In the genomic region with DNA sequence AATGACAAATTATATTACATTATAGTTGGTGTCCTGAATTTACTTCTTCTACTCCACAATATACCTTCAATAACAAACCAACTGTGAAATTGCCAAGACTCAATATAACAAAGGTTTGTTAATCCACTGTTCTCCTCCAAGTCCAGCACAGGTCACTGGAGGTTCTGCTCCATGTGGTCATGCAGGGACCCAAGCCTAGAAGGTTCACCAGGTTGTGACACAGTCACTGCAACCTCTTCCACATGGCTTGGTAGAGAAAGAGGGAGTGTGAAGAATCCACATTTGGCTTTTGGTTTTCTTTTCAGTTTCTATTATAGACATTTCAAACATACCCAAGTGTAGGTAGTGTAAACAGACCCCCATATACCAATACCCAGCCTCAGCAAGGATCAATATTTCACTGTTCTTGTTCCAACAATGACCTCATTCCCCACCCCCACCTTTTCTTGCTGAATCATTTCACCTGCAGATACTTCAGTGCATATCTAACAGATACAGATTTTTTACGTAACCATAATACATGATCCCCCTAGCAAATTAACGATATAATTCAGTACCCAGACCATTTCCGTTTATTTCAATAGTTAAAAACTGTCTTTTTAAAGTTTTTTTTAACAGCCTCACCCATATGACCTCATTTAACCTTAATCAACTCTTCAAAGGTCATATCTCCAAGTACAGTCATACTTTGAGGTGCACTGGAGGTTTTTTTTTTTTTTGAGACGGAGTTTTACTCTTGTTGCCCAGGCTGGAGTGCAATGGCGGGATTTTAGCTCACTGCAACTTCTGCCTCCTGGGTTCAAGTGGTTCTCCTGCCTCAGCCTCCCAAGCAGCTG, we compare ENCODE assay signal across 32 cellular contexts. TPM values are rescaled to one million over a fixed set of nuclear protein-coding genes. Genes with fewer than 3 reads are reported as not detected.
DNase-seq lines count a peak whose midpoint lies in the region; ATAC-seq, FAIRE-seq and TF ChIP-seq lines count a peak whose summit lies in the region.
"Had no signal": no experiment of that assay in that cellular context is flagged by ENCODE, and none has a peak within 500 bp of the region (broad histone marks: within the 10 kb centered on the region; RNA-seq: fewer than 3 reads in every experiment).

No MANE protein-coding gene starts in this region.

- TF ChIP-seq CTCF in keratinocyte (optimal IDR thresholded peaks at IDR 0.05 in 1 of 3, IDR thresholded peaks at IDR 0.05 in 1 of 3, conservative IDR thresholded peaks at IDR 0.05 in 1 of 3; ENCODE audit: extremely low read depth in 1 of 3, insufficient read depth in 2 of 3, low read length in 3 of 3) (no peak), progenitor cell of endocrine pancreas (IDR thresholded peaks at IDR 0.05; ENCODE audit: unreplicated experiment) (no peak), esophagus muscularis mucosa (IDR thresholded peaks at IDR 0.05) (no peak), neural progenitor cell (IDR thresholded peaks at IDR 0.05) (no peak)

- H2AFZ ChIP-seq in keratinocyte (ENCODE audit: control insufficient read depth, low read length) (no peak overlapping the region), neural progenitor cell (replicated peaks) (no peak overlapping the region)

- H3K36me3 Mint-ChIP-seq in activated CD4-positive, alpha-beta T cell treated with anti-CD3 and anti-CD28 coated beads for 36 hours (ENCODE audit: low read depth): no peaks in the 10 kb centered on the region
- peaks cover 17% of the 10 kb centered on the region for H3K36me3 Mint-ChIP-seq in progenitor cell of endocrine pancreas (ENCODE audit: insufficient read depth)
- H3K36me3 Mint-ChIP-seq in neural progenitor cell: peaks cover 4% of the 10 kb centered on the region
- H3K36me3 Mint-ChIP-seq: CD14-positive monocyte; CD8-positive, alpha-beta memory T cell had no signal

- H3K27ac Mint-ChIP-seq in activated CD4-positive, alpha-beta T cell treated with anti-CD3 and anti-CD28 coated beads for 36 hours: peak overlapping the region; percentile 35
- H3K27ac Mint-ChIP-seq in progenitor cell of endocrine pancreas: peak overlapping the region; percentile 93
- no peak overlapping the region for H3K27ac Mint-ChIP-seq in neural progenitor cell
- H3K27ac Mint-ChIP-seq: CD14-positive monocyte; CD8-positive, alpha-beta memory T cell; HFFc6 had no signal

- H4K20me1 ChIP-seq in keratinocyte (ENCODE audit: control insufficient read depth, extremely low read depth, insufficient read depth, low read length) (no peaks in the 10 kb centered on the region), neural progenitor cell (ENCODE audit: low read depth) (no peaks in the 10 kb centered on the region)

- FAIRE-seq in keratinocyte (lab: Jason Lieb, UNC): peak; percentile 29
- FAIRE-seq: GM18507, HTR-8/SVneo had no signal

- intact Hi-C loops in activated CD4-positive, alpha-beta T cell treated with anti-CD3 and anti-CD28 coated beads for 36 hours (cut with DNase I, micrococcal nuclease): loop anchor here in 1 of 2 experiments (5.0 to 10.0 kb wide), 2 partner anchors 153 to 505 kb away; no protein-coding TSS in a partner anchor
- intact Hi-C loops in esophagus muscularis mucosa (cut with DNase I): loop anchor here (5.0 to 10.0 kb wide), 2 partner anchors 198 to 225 kb away; no protein-coding TSS in a partner anchor

- dilution Hi-C loops in keratinocyte (cut with MboI; ENCODE audit: extremely low pct_ligation_motif_present, low sequenced_read_pairs): no loop called here

- H3K27me3 ChIP-seq in keratinocyte (ENCODE audit: control insufficient read depth, extremely low read depth, insufficient read depth, low read length): peaks cover 3% of the 10 kb centered on the region
- H3K27me3 ChIP-seq in esophagus muscularis mucosa: peaks cover 0 to 48% (median 0%) of the 10 kb centered on the region in 4 donors
- peaks cover 11% of the 10 kb centered on the region for H3K27me3 ChIP-seq in neural progenitor cell

- H3K27ac ChIP-seq in keratinocyte (ENCODE audit: control insufficient read depth, insufficient read depth, low read length): no peak overlapping the region
- H3K27ac ChIP-seq in esophagus muscularis mucosa (replicated peaks in 1 of 4): no peak overlapping the region
- no peak overlapping the region for H3K27ac ChIP-seq in neural progenitor cell
- H3K27ac ChIP-seq: KMS-11, RWPE1 had no signal

- POLR2A ChIA-PET in activated CD4-positive, alpha-beta T cell treated with anti-CD3 and anti-CD28 coated beads for 36 hours (lab: Charles Lee): no interaction called here

- ATAC-seq in activated CD4-positive, alpha-beta T cell treated with anti-CD3 and anti-CD28 coated beads for 36 hours: peak; percentile 33

- H3K4me3 ChIP-seq in keratinocyte (ENCODE audit: control insufficient read depth in 2 of 3, extremely low read depth in 1 of 3, insufficient read depth in 2 of 3, low read depth in 1 of 3, low read length in 3 of 3) (no peak overlapping the region), esophagus muscularis mucosa (no peak overlapping the region), neural progenitor cell (no peak overlapping the region)

- no peak for TF ChIP-seq EP300 in esophagus muscularis mucosa (IDR thresholded peaks at IDR 0.05)

- peaks cover 44% of the 10 kb centered on the region for H3K27me3 Mint-ChIP-seq in activated CD4-positive, alpha-beta T cell treated with anti-CD3 and anti-CD28 coated beads for 36 hours
- H3K27me3 Mint-ChIP-seq in progenitor cell of endocrine pancreas (peaks cover 13% of the 10 kb centered on the region), neural progenitor cell (ENCODE audit: insufficient read depth, low read depth) (peaks cover 20% of the 10 kb centered on the region)

- H3K9ac ChIP-seq in keratinocyte (ENCODE audit: control insufficient read depth, extremely low read depth, insufficient read depth, low read length) (no peak overlapping the region), neural progenitor cell (no peak overlapping the region)
- H3K9ac ChIP-seq: KMS-11, SK-N-SH had no signal

- CTCF ChIA-PET in activated CD4-positive, alpha-beta T cell treated with anti-CD3 and anti-CD28 coated beads for 36 hours (lab: Charles Lee): no interaction called here

- H3K9me3 ChIP-seq in keratinocyte (ENCODE audit: control insufficient read depth, low read depth, low read length) (no peaks in the 10 kb centered on the region), esophagus muscularis mucosa (peaks cover 0 to 10% (median 0%) of the 10 kb centered on the region in 4 donors), neural progenitor cell (ENCODE audit: low read depth) (no peaks in the 10 kb centered on the region)
- H3K9me3 ChIP-seq: BE2C, SK-N-SH had no signal

- 90% methylated on average over 5 of the region's 5 CpGs for WGBS in esophagus muscularis mucosa

- no peak for TF ChIP-seq POLR2A in esophagus muscularis mucosa (IDR thresholded peaks at IDR 0.05; ENCODE audit: low read depth)

- H3K36me3 ChIP-seq in keratinocyte (ENCODE audit: control insufficient read depth in 2 of 2, extremely low read depth in 1 of 2, insufficient read depth in 2 of 2, low read length in 2 of 2): no peaks in the 10 kb centered on the region
- H3K36me3 ChIP-seq in esophagus muscularis mucosa: no peaks in the 10 kb centered on the region
- no peaks in the 10 kb centered on the region for H3K36me3 ChIP-seq in neural progenitor cell
- H3K36me3 ChIP-seq: BE2C had no signal

- no peaks in the 10 kb centered on the region for H3F3A ChIP-seq in neural progenitor cell (ENCODE audit: low read depth)

- peaks cover 5% of the 10 kb centered on the region for H3K9me3 Mint-ChIP-seq in activated CD4-positive, alpha-beta T cell treated with anti-CD3 and anti-CD28 coated beads for 36 hours (ENCODE audit: low read depth)
- H3K9me3 Mint-ChIP-seq in progenitor cell of endocrine pancreas (ENCODE audit: low read depth) (peaks cover 30% of the 10 kb centered on the region), neural progenitor cell (peaks cover 13% of the 10 kb centered on the region)

- no peak for DNase-seq in activated CD4-positive, alpha-beta T cell treated with anti-CD3 and anti-CD28 coated beads for 36 hours
- DNase-seq in activated CD4-positive, alpha-beta T cell treated with anti-CD3 and anti-CD28 coated beads for 48 hours: no peak
- DNase-seq in OCI-M1 (lab: John Stamatoyannopoulos, UW): peak; percentile 87
- DNase-seq in keratinocyte (ENCODE audit: low read depth, low spot score): no peak
- no peak for DNase-seq in progenitor cell of endocrine pancreas (ENCODE audit: low spot score, unreplicated experiment)
- DNase-seq in NOMO-1 treated with dmso at 0.1 percent for 144 hours (lab: John Stamatoyannopoulos, UW; ENCODE audit: unreplicated experiment): no peak
- no peak for DNase-seq in esophagus muscularis mucosa (ENCODE audit: extremely low spot score)
- DNase-seq in neural progenitor cell (ENCODE audit: low spot score): no peak
- DNase-seq: 8988T; ACHN; BE2C; CD8-positive, alpha-beta memory T cell; DMS153; H9; HFFc6; MM.1S; NCI-H1417; NCI-H1694 treated with DMSO at 0.1 percent for 48 hours; NCI-H2081; NCI-H226; NCI-H524; NCI-H748 treated with DMSO at 0.1 percent for 48 hours; SIG-M5; SK-N-SH; SW 1271 had no signal

- no peaks in the 10 kb centered on the region for H3K9me1 ChIP-seq in keratinocyte (ENCODE audit: control insufficient read depth, extremely low read depth, insufficient read depth, low read length)

- peaks cover 22% of the 10 kb centered on the region for H3K4me1 Mint-ChIP-seq in activated CD4-positive, alpha-beta T cell treated with anti-CD3 and anti-CD28 coated beads for 36 hours
- H3K4me1 Mint-ChIP-seq in progenitor cell of endocrine pancreas (ENCODE audit: low read depth) (peaks cover 13% of the 10 kb centered on the region), neural progenitor cell (peaks cover 2% of the 10 kb centered on the region)

- H3K4me2 ChIP-seq in keratinocyte (ENCODE audit: control insufficient read depth, extremely low read depth, insufficient read depth, low read depth, low read length) (no peak overlapping the region), neural progenitor cell (no peak overlapping the region)
- H3K4me2 ChIP-seq: KMS-11, SK-N-SH had no signal

- no peak overlapping the region for H3K4me3 Mint-ChIP-seq in activated CD4-positive, alpha-beta T cell treated with anti-CD3 and anti-CD28 coated beads for 36 hours
- H3K4me3 Mint-ChIP-seq in progenitor cell of endocrine pancreas (ENCODE audit: low read depth) (no peak overlapping the region), neural progenitor cell (no peak overlapping the region)
- H3K4me3 Mint-ChIP-seq: CD8-positive, alpha-beta memory T cell; H9; HFFc6 had no signal

- no peaks in the 10 kb centered on the region for H3K79me2 ChIP-seq in keratinocyte (ENCODE audit: control insufficient read depth, insufficient read depth, low read length)
- H3K79me2 ChIP-seq in neural progenitor cell (ENCODE audit: low read depth): no peaks in the 10 kb centered on the region

- peaks cover 11% of the 10 kb centered on the region for H3K4me1 ChIP-seq in keratinocyte (ENCODE audit: control insufficient read depth, extremely low read depth, insufficient read depth, low read length)
- H3K4me1 ChIP-seq in esophagus muscularis mucosa: peaks cover 6 to 9% (median 8%) of the 10 kb centered on the region in 4 donors
- no peaks in the 10 kb centered on the region for H3K4me1 ChIP-seq in neural progenitor cell

RNA-seq across cellular contexts. Expression of a gene that starts 14.1 kb away (rescaled TPM):
- total RNA-seq in activated CD4-positive, alpha-beta T cell treated with anti-CD3 and anti-CD28 coated beads for 36 hours: under 1 TPM in 1 of 2 experiments, not detected in 1; 0.09 TPM
- polyA plus RNA-seq in keratinocyte: 0.08 to 0.12 TPM in 2 of 3 replicates, not detected in the other
- polyA plus RNA-seq in keratinocyte (2011; ENCODE audit: low read depth): not detected
- polyA plus RNA-seq in keratinocyte (2011; cell fraction: cytosol; rRNA removed): 0.05 TPM in 1 of 2 replicates, not detected in the other
- polyA plus RNA-seq in keratinocyte (2011; cell fraction: nucleus; rRNA removed): 0.06 TPM in 1 of 2 replicates, not detected in the other
- 0.06 TPM in 1 of 2 replicates, not detected in the other for polyA plus RNA-seq in keratinocyte (2012; ENCODE audit: low replicate concordance)
- polyA minus RNA-seq in keratinocyte: not detected in 3 replicates
- polyA minus RNA-seq in keratinocyte (2011; cell fraction: cytosol; rRNA and poly(A)+ RNA removed): not detected
- polyA minus RNA-seq in keratinocyte (2011; cell fraction: nucleus; rRNA and poly(A)+ RNA removed): not detected in 2 replicates
- total RNA-seq in progenitor cell of endocrine pancreas: not detected in 2 replicates
- total RNA-seq in esophagus muscularis mucosa: not detected
- total RNA-seq in neural progenitor cell (ENCODE audit: low replicate concordance): 0.09 TPM in 1 of 2 replicates, not detected in the other
- total RNA-seq: CD8-positive, alpha-beta memory T cell; Daoy; G401; HFFc6 had no signal
- polyA plus RNA-seq: CD14-positive monocyte; CD8-positive, alpha-beta memory T cell; SK-N-SH had no signal

RNA-seq across cellular contexts. Expression of a gene that starts 14.5 kb away (rescaled TPM):
- 10 to 100 TPM; 16.8 to 17.8 TPM for total RNA-seq in activated CD4-positive, alpha-beta T cell treated with anti-CD3 and anti-CD28 coated beads for 36 hours
- 19.8 to 24.3 TPM (median 22.9 TPM) in 3 replicates for polyA plus RNA-seq in keratinocyte
- polyA plus RNA-seq in keratinocyte (2011; ENCODE audit: low read depth): 18.0 TPM
- 14.2 and 16.1 TPM in 2 replicates for polyA plus RNA-seq in keratinocyte (2011; cell fraction: cytosol; rRNA removed)
- 49.3 and 58.7 TPM in 2 replicates for polyA plus RNA-seq in keratinocyte (2011; cell fraction: nucleus; rRNA removed)
- 14.2 and 15.2 TPM in 2 replicates for polyA plus RNA-seq in keratinocyte (2012; ENCODE audit: low replicate concordance)
- 8.4 to 11.2 TPM (median 10.8 TPM) in 3 replicates for polyA minus RNA-seq in keratinocyte
- polyA minus RNA-seq in keratinocyte (2011; cell fraction: cytosol; rRNA and poly(A)+ RNA removed): 5.6 TPM
- polyA minus RNA-seq in keratinocyte (2011; cell fraction: nucleus; rRNA and poly(A)+ RNA removed): 15.1 and 16.9 TPM in 2 replicates
- total RNA-seq in progenitor cell of endocrine pancreas: 28.5 and 33.4 TPM in 2 replicates
- 10 to 100 TPM; 12.2 to 18.6 (median 14.1) TPM for total RNA-seq in esophagus muscularis mucosa
- 11.9 and 21.6 TPM in 2 replicates for total RNA-seq in neural progenitor cell (ENCODE audit: low replicate concordance)

RNA-seq across cellular contexts. Expression of a gene that starts 48.7 kb away (rescaled TPM):
- total RNA-seq in activated CD4-positive, alpha-beta T cell treated with anti-CD3 and anti-CD28 coated beads for 36 hours: under 1 TPM; 0.50 to 0.77 TPM
- polyA plus RNA-seq in keratinocyte: 124 to 216 TPM (median 193 TPM) in 3 replicates
- polyA plus RNA-seq in keratinocyte (2011; ENCODE audit: low read depth): 40.4 TPM
- 179 and 282 TPM in 2 replicates for polyA plus RNA-seq in keratinocyte (2011; cell fraction: cytosol; rRNA removed)
- 241 and 313 TPM in 2 replicates for polyA plus RNA-seq in keratinocyte (2011; cell fraction: nucleus; rRNA removed)
- polyA plus RNA-seq in keratinocyte (2012; ENCODE audit: low replicate concordance): 64.5 and 271 TPM in 2 replicates
- polyA minus RNA-seq in keratinocyte: 189 to 848 TPM (median 232 TPM) in 3 replicates
- 639 TPM for polyA minus RNA-seq in keratinocyte (2011; cell fraction: cytosol; rRNA and poly(A)+ RNA removed)
- 278 and 320 TPM in 2 replicates for polyA minus RNA-seq in keratinocyte (2011; cell fraction: nucleus; rRNA and poly(A)+ RNA removed)
- total RNA-seq in progenitor cell of endocrine pancreas (409 and 437 TPM in 2 replicates), esophagus muscularis mucosa (10 to 100 TPM; 54.4 to 92.7 (median 62.0) TPM), neural progenitor cell (ENCODE audit: low replicate concordance) (85.0 and 94.0 TPM in 2 replicates)
- polyA plus RNA-seq: CD14-positive monocyte had no signal

Comparison
In these comparisons a context has a peak if more than half of its experiments do, and no peak if none do; other contexts are left out.
1. RNA of a gene that starts 48.7 kb away (total RNA-seq): 409 to 437 TPM in progenitor cell of endocrine pancreas, 85.0 to 94.0 TPM in neural progenitor cell and 54.4 to 92.7 TPM in esophagus muscularis mucosa; 0.50 to 0.77 TPM in activated CD4-positive, alpha-beta T cell treated with anti-CD3 and anti-CD28 coated beads for 36 hours; every median in the first group is over 10 times any median in the second.